1 cellular context compared by ENCODE assay signal in genomic region chr2:73176881-73177644, GRCh38.
TF ChIP-seq lines count a peak whose summit lies in the region.

No MANE protein-coding gene starts in this region.

TF ChIP-seq in HepG2, 621 proteins besides CTCF, POLR2A, EP300 and RAD21 (continues in another document):
- TF ChIP-seq ZBTB7B (CRISPR knock-in tag; IDR thresholded peaks at IDR 0.05): peak; percentile 95
- no peak for TF ChIP-seq FOXK2 (IDR thresholded peaks at IDR 0.05)
- no peak for TF ChIP-seq SMARCE1 (IDR thresholded peaks at IDR 0.05; ENCODE audit: borderline replicate concordance)
- TF ChIP-seq FOXO4 (CRISPR knock-in tag; conservative IDR thresholded peaks at IDR 0.05): no peak
- no peak for TF ChIP-seq ZNF841 (CRISPR knock-in tag; IDR thresholded peaks at IDR 0.05; ENCODE audit: borderline replicate concordance)
- no peak for TF ChIP-seq DZIP1 (CRISPR knock-in tag; IDR thresholded peaks at IDR 0.05)
- no peak for TF ChIP-seq ZMYM2 (CRISPR knock-in tag; IDR thresholded peaks at IDR 0.05)
- no peak; the same call in 1 of the 2 replicates for TF ChIP-seq HIVEP1 (CRISPR knock-in tag; IDR thresholded peaks at IDR 0.05)
- TF ChIP-seq POGZ (CRISPR knock-in tag; IDR thresholded peaks at IDR 0.05): peak; percentile 73; the same call in 1 of the 2 replicates
- no peak for TF ChIP-seq NCOR1 (IDR thresholded peaks at IDR 0.05; ENCODE audit: borderline replicate concordance, low read length)
- 0 out of 2 replicates have a peak, but pooled peaks have one; percentile 69 for TF ChIP-seq CHCHD3 (CRISPR knock-in tag; IDR thresholded peaks at IDR 0.05)
- peak; percentile 48 for TF ChIP-seq ZNF407 (CRISPR knock-in tag; IDR thresholded peaks at IDR 0.05; ENCODE audit: not compliant biosample characterization)
- no peak for TF ChIP-seq ZNF605 (CRISPR knock-in tag; IDR thresholded peaks at IDR 0.05)
- no peak for TF ChIP-seq HOMEZ (CRISPR knock-in tag; IDR thresholded peaks at IDR 0.05; ENCODE audit: low read depth)
- TF ChIP-seq CBX2 (IDR thresholded peaks at IDR 0.05; ENCODE audit: low read depth, low read length): no peak
- TF ChIP-seq CBX2 (CRISPR knock-in tag; IDR thresholded peaks at IDR 0.05; ENCODE audit: low read depth): no peak
- no peak for TF ChIP-seq CC2D1A (CRISPR knock-in tag; IDR thresholded peaks at IDR 0.05)
- TF ChIP-seq ZNF570 (CRISPR knock-in tag; IDR thresholded peaks at IDR 0.05; ENCODE audit: borderline replicate concordance): no peak
- no peak for TF ChIP-seq GTF2F1 (IDR thresholded peaks at IDR 0.05; ENCODE audit: low read length)
- TF ChIP-seq ZBTB43 (CRISPR knock-in tag; conservative IDR thresholded peaks at IDR 0.05): 0 out of 2 replicates have a peak, but pooled peaks have one; percentile 24
- peak; percentile 66; the same call in 1 of the 2 replicates for TF ChIP-seq ZNF891 (CRISPR knock-in tag; IDR thresholded peaks at IDR 0.05)
- TF ChIP-seq MIER2 (CRISPR knock-in tag; IDR thresholded peaks at IDR 0.05): no peak; the same call in 1 of the 2 replicates
- TF ChIP-seq E2F1 (CRISPR knock-in tag; IDR thresholded peaks at IDR 0.05): peak; percentile 84; the same call in 1 of the 2 replicates
- TF ChIP-seq RFX1 (IDR thresholded peaks at IDR 0.05): no peak
- TF ChIP-seq ZNF484 (CRISPR knock-in tag; IDR thresholded peaks at IDR 0.05; ENCODE audit: borderline replicate concordance, low read depth): 0 out of 2 replicates have a peak, but pooled peaks have one; percentile 71
- no peak for TF ChIP-seq GRHL1 (CRISPR knock-in tag; conservative IDR thresholded peaks at IDR 0.05)
- no peak for TF ChIP-seq ZNF234 (CRISPR knock-in tag; conservative IDR thresholded peaks at IDR 0.05)
- peak; percentile 70; the same call in 1 of the 2 replicates for TF ChIP-seq ZNF609 (CRISPR knock-in tag; IDR thresholded peaks at IDR 0.05; ENCODE audit: borderline replicate concordance)
- TF ChIP-seq ZNF354B (CRISPR knock-in tag; IDR thresholded peaks at IDR 0.05): no peak
